Comparison of ENCODE assay signal across 21 cellular contexts in genomic region chr1:203763505-203763904, GRCh38. TPM values are rescaled to one million over a fixed set of nuclear protein-coding genes. Genes with fewer than 3 reads are reported as not detected.
DNase-seq lines count a peak whose midpoint lies in the region; ATAC-seq, FAIRE-seq and TF ChIP-seq lines count a peak whose summit lies in the region.
"Had no signal": no experiment of that assay in that cellular context is flagged by ENCODE, and none has a peak within 500 bp of the region (broad histone marks: within the 10 kb centered on the region; RNA-seq: fewer than 3 reads in every experiment).

No MANE protein-coding gene starts in this region.

- peaks cover 12% of the 10 kb centered on the region for H3K36me3 Mint-ChIP-seq in activated CD8-positive, alpha-beta T cell treated with anti-CD3 and anti-CD28 coated beads, Interleukin-2, amount 10 ng/mL, durations not matched to agents 7 days and 5 days (ENCODE audit: low read depth)
- peaks cover 0 to 10% (median 4%) of the 10 kb centered on the region in 3 donors for H3K36me3 Mint-ChIP-seq in naive thymus-derived CD8-positive, alpha-beta T cell

- peaks cover 0 to 8% (median 0%) of the 10 kb centered on the region in 11 experiments; a peak in 1 of 22 replicates for H3K36me3 ChIP-seq in BLaER1 treated with 17β-estradiol and CSF1 and Interleukin-3, amounts not matched to agents 10 nM and 100 nM
- H3K36me3 ChIP-seq in DND-41 (ENCODE audit: insufficient read depth, low read length), result no peaks in the 10 kb centered on the region
- H3K36me3 ChIP-seq: neutrophil had no signal

- TF ChIP-seq CTCF in DND-41 (IDR thresholded peaks at IDR 0.05; ENCODE audit: borderline replicate concordance, extremely low read depth, low read length, poor library complexity, severe bottlenecking), result no peak

- no peak overlapping the region for H3K4me3 ChIP-seq in BLaER1 treated with 17β-estradiol and CSF1 and Interleukin-3, amounts not matched to agents 10 nM and 100 nM
- H3K4me3 ChIP-seq in DND-41 (ENCODE audit: low read depth in 1 of 2, low read length in 2 of 2), result no peak overlapping the region

- CTCF ChIA-PET in activated CD8-positive, alpha-beta T cell treated with anti-CD3 and anti-CD28 coated beads, Interleukin-2, amount 10 ng/mL, durations not matched to agents 7 days and 5 days (lab: Charles Lee), result interaction anchor here (0.6 to 1.9 kb wide), 2 partner anchors 13 to 275 kb away, joined by 3 to 7 read pairs; no protein-coding TSS in a partner anchor

- no peaks in the 10 kb centered on the region for H3K9me3 ChIP-seq in BLaER1 treated with 17β-estradiol and CSF1 and Interleukin-3, amounts not matched to agents 10 nM and 100 nM (replicated peaks in 1 of 11)
- H3K9me3 ChIP-seq in DND-41 (ENCODE audit: insufficient read depth, low read length, severe bottlenecking), result no peaks in the 10 kb centered on the region
- H3K9me3 ChIP-seq: neutrophil had no signal

- DNase-seq in DND-41, result no peak
- no peak for DNase-seq in activated CD8-positive, alpha-beta T cell treated with anti-CD3 and anti-CD28 coated beads, Interleukin-2, amount 10 ng/mL, durations not matched to agents 7 days and 5 days
- no peak for DNase-seq in naive thymus-derived CD8-positive, alpha-beta T cell
- DNase-seq in GM19239 (ENCODE audit: insufficient read length, low spot score), result no peak
- DNase-seq: activated CD8-positive, alpha-beta memory T cell treated with anti-CD3 and anti-CD28 coated beads for 24 hours; amniotic stem cell; central memory CD4-positive, alpha-beta T cell; DMS53; hippocampal formation; NCI-H187; SIG-M5 had no signal

- H3K9me3 Mint-ChIP-seq in activated CD8-positive, alpha-beta T cell treated with anti-CD3 and anti-CD28 coated beads, Interleukin-2, amount 10 ng/mL, durations not matched to agents 7 days and 5 days (ENCODE audit: insufficient read depth), result no peaks in the 10 kb centered on the region
- H3K9me3 Mint-ChIP-seq in naive thymus-derived CD8-positive, alpha-beta T cell, result no peaks in the 10 kb centered on the region

- no peaks in the 10 kb centered on the region for H3K27me3 Mint-ChIP-seq in activated CD8-positive, alpha-beta T cell treated with anti-CD3 and anti-CD28 coated beads, Interleukin-2, amount 10 ng/mL, durations not matched to agents 7 days and 5 days (ENCODE audit: low read depth)
- H3K27me3 Mint-ChIP-seq in naive thymus-derived CD8-positive, alpha-beta T cell, result no peaks in the 10 kb centered on the region

- no peak overlapping the region for H3K4me3 Mint-ChIP-seq in activated CD8-positive, alpha-beta T cell treated with anti-CD3 and anti-CD28 coated beads, Interleukin-2, amount 10 ng/mL, durations not matched to agents 7 days and 5 days
- peak overlapping the region; percentile 16 to 98 (median 72) for H3K4me3 Mint-ChIP-seq in naive thymus-derived CD8-positive, alpha-beta T cell

- H3K27me3 ChIP-seq in BLaER1 treated with 17β-estradiol and CSF1 and Interleukin-3, amounts not matched to agents 10 nM and 100 nM, result no peaks in the 10 kb centered on the region
- H3K27me3 ChIP-seq in DND-41 (ENCODE audit: insufficient read depth, low read length, poor library complexity), result no peaks in the 10 kb centered on the region
- H3K27me3 ChIP-seq: neutrophil had no signal

- H3K4me1 ChIP-seq in BLaER1 treated with 17β-estradiol and CSF1 and Interleukin-3, amounts not matched to agents 10 nM and 100 nM, result peaks cover 38 to 60% (median 52%) of the 10 kb centered on the region in 10 experiments
- peaks cover 44% of the 10 kb centered on the region for H3K4me1 ChIP-seq in DND-41 (ENCODE audit: insufficient read depth, low read length)

- FAIRE-seq in GM19239 (lab: Jason Lieb, UNC), result no peak
- FAIRE-seq: GM18507, HTR-8/SVneo had no signal

- peaks cover 43% of the 10 kb centered on the region for H3K4me1 Mint-ChIP-seq in activated CD8-positive, alpha-beta T cell treated with anti-CD3 and anti-CD28 coated beads, Interleukin-2, amount 10 ng/mL, durations not matched to agents 7 days and 5 days (ENCODE audit: low read depth)
- peaks cover 15 to 61% (median 50%) of the 10 kb centered on the region in 4 donors for H3K4me1 Mint-ChIP-seq in naive thymus-derived CD8-positive, alpha-beta T cell

- H4K20me1 ChIP-seq in BLaER1 treated with 17β-estradiol and CSF1 and Interleukin-3, amounts not matched to agents 10 nM and 100 nM, result no peaks in the 10 kb centered on the region
- no peaks in the 10 kb centered on the region for H4K20me1 ChIP-seq in DND-41 (ENCODE audit: insufficient read depth, low read length)

- H2AFZ ChIP-seq in DND-41 (ENCODE audit: low read depth, low read length), result peak overlapping the region; percentile 90; the same call in 1 of the 2 replicates

- peak overlapping the region in 10 of 11 experiments; percentile 77 to 95 (median 86); a peak in 15 of 22 replicates for H3K4me2 ChIP-seq in BLaER1 treated with 17β-estradiol and CSF1 and Interleukin-3, amounts not matched to agents 10 nM and 100 nM
- H3K4me2 ChIP-seq in DND-41 (ENCODE audit: insufficient read depth, low read length), result no peak overlapping the region

- H3K27ac ChIP-seq in BLaER1 treated with 17β-estradiol and CSF1 and Interleukin-3, amounts not matched to agents 10 nM and 100 nM, result peak overlapping the region in 9 of 11 experiments; percentile 86 to 98 (median 93); a peak in 15 of 22 replicates
- peak overlapping the region; percentile 97 for H3K27ac ChIP-seq in DND-41 (ENCODE audit: low read length)
- H3K27ac ChIP-seq: neutrophil had no signal

- no peak overlapping the region for H3K9ac ChIP-seq in BLaER1 treated with 17β-estradiol and CSF1 and Interleukin-3, amounts not matched to agents 10 nM and 100 nM
- H3K9ac ChIP-seq in DND-41 (ENCODE audit: low read depth, low read length), result peak overlapping the region; percentile 63

- POLR2A ChIA-PET in activated CD8-positive, alpha-beta T cell treated with anti-CD3 and anti-CD28 coated beads, Interleukin-2, amount 10 ng/mL, durations not matched to agents 7 days and 5 days (lab: Charles Lee), result interaction anchor here (0.9 kb wide), 1 partner anchor 11 kb away, joined by 3 read pairs; no protein-coding TSS in a partner anchor
- POLR2A ChIA-PET in naive thymus-derived CD8-positive, alpha-beta T cell (lab: Charles Lee), result interaction anchor here (0.8 to 3.2 kb wide), 3 partner anchors 12 to 24 kb away, joined by 3 to 19 read pairs (median 10); no protein-coding TSS in a partner anchor

- peaks cover 13% of the 10 kb centered on the region for H3K79me2 ChIP-seq in DND-41 (ENCODE audit: insufficient read depth, low read length)

- peak overlapping the region; percentile 69 for H3K27ac Mint-ChIP-seq in activated CD8-positive, alpha-beta T cell treated with anti-CD3 and anti-CD28 coated beads, Interleukin-2, amount 10 ng/mL, durations not matched to agents 7 days and 5 days
- H3K27ac Mint-ChIP-seq in naive thymus-derived CD8-positive, alpha-beta T cell, result peak overlapping the region; percentile 94 to 99 (median 98)

- no peak for ATAC-seq in DND-41 (ENCODE audit: insufficient read depth, low read depth)
- ATAC-seq in activated CD8-positive, alpha-beta T cell treated with anti-CD3 and anti-CD28 coated beads, Interleukin-2, amount 10 ng/mL, durations not matched to agents 7 days and 5 days, result no peak
- ATAC-seq in naive thymus-derived CD8-positive, alpha-beta T cell, result no peak
- no peak for ATAC-seq in GM18909 (IDR thresholded peaks at IDR 0.05; ENCODE audit: poor library complexity, unreplicated experiment)
- no peak for ATAC-seq in GM18517 (IDR thresholded peaks at IDR 0.05; ENCODE audit: unreplicated experiment)

RNA-seq across cellular contexts. Expression of gene LAX1, which starts 1.5 kb away (rescaled TPM):
- total RNA-seq in activated CD8-positive, alpha-beta T cell treated with anti-CD3 and anti-CD28 coated beads, Interleukin-2, amount 10 ng/mL, durations not matched to agents 7 days and 5 days, result 10 to 100 TPM; 14.5 to 15.5 TPM
- 10 to 100 TPM; 25.1 to 28.0 TPM for total RNA-seq in naive thymus-derived CD8-positive, alpha-beta T cell
- 10 to 100 TPM; 18.1 to 29.2 (median 18.4) TPM for polyA plus RNA-seq in naive thymus-derived CD8-positive, alpha-beta T cell
- total RNA-seq: kidney epithelial cell, MCF 10A, NCI-H460, temporal lobe had no signal

RNA-seq across cellular contexts. Expression of gene ZBED6, which starts 31.9 kb away (rescaled TPM):
- 10 to 100 TPM; 16.3 to 18.4 TPM for total RNA-seq in activated CD8-positive, alpha-beta T cell treated with anti-CD3 and anti-CD28 coated beads, Interleukin-2, amount 10 ng/mL, durations not matched to agents 7 days and 5 days
- total RNA-seq in naive thymus-derived CD8-positive, alpha-beta T cell, result 10 to 100 TPM; 30.3 to 32.0 TPM
- 1 to 10 TPM; 1.1 to 1.2 (median 1.1) TPM for polyA plus RNA-seq in naive thymus-derived CD8-positive, alpha-beta T cell

RNA-seq across cellular contexts. Expression of gene ZC3H11A, which starts 31.9 kb away (rescaled TPM):
- 10 to 100 TPM; 79.0 to 84.0 TPM for total RNA-seq in activated CD8-positive, alpha-beta T cell treated with anti-CD3 and anti-CD28 coated beads, Interleukin-2, amount 10 ng/mL, durations not matched to agents 7 days and 5 days
- 100 to 1,000 TPM; 133 TPM for total RNA-seq in naive thymus-derived CD8-positive, alpha-beta T cell
- polyA plus RNA-seq in naive thymus-derived CD8-positive, alpha-beta T cell, result 10 to 100 TPM; 47.7 to 57.8 (median 50.6) TPM
